In genomic region chr1:217630711-217631591, GRCh38 we compare ENCODE assay signal across 8 cellular contexts. TPM values are rescaled to one million over a fixed set of nuclear protein-coding genes. Genes with fewer than 3 reads are reported as not detected.
DNase-seq lines count a peak whose midpoint lies in the region; ATAC-seq and TF ChIP-seq lines count a peak whose summit lies in the region.

Gene GPATCH2 (minus strand): TSS chr1:217631090. CDS start chr1:217630971, 119 bp downstream.
Gene SPATA17 (plus strand): TSS chr1:217631344. CDS start chr1:217631379, 35 bp downstream.

- H3K4me1 ChIP-seq in ovary (ENCODE audit: insufficient read depth) (no peaks in the 10 kb centered on the region), thyroid gland (peaks cover 0 to 20% of the 10 kb centered on the region in 2 donors)

- no peaks in the 10 kb centered on the region for H3K27me3 ChIP-seq in ovary
- H3K27me3 ChIP-seq in thyroid gland = no peaks in the 10 kb centered on the region

- H3K36me3 ChIP-seq in ovary (no peaks in the 10 kb centered on the region), thyroid gland (no peaks in the 10 kb centered on the region)

- H3K4me1 Mint-ChIP-seq in activated naive CD8-positive, alpha-beta T cell (ENCODE audit: low read depth) = peaks cover 46% of the 10 kb centered on the region

- peaks cover 1% of the 10 kb centered on the region for H3K27me3 Mint-ChIP-seq in activated naive CD8-positive, alpha-beta T cell

- DNase-seq in GM12864 (ENCODE audit: low read depth) = peak; percentile 79
- DNase-seq in NCI-H1048 (lab: John Stamatoyannopoulos, UW) = peak; percentile 90
- peak; percentile 84 for DNase-seq in Right ventricle myocardium inferior (ENCODE audit: missing footprints)
- peak; percentile 68 to 82 (median 77) for DNase-seq in ovary
- peak; percentile 76 to 81 for DNase-seq in thyroid gland

- ATAC-seq in HG02588 (IDR thresholded peaks at IDR 0.05; ENCODE audit: unreplicated experiment) = peak; percentile 98
- ATAC-seq in SK-N-SH treated with all-trans-retinoic acid at 6 μM for 48 hours = peak; percentile 96
- peak; percentile 96 for ATAC-seq in Right ventricle myocardium inferior

- H3K9me3 Mint-ChIP-seq in activated naive CD8-positive, alpha-beta T cell (ENCODE audit: low read depth) = no peaks in the 10 kb centered on the region

- H3K27ac ChIP-seq in ovary = peak within 1 kb of the TSS; percentile 18 to 73
- peak within 1 kb of the TSS; percentile 63 to 90 (median 88) for H3K27ac ChIP-seq in thyroid gland

- no peaks in the 10 kb centered on the region for H3K36me3 Mint-ChIP-seq in activated naive CD8-positive, alpha-beta T cell

- TF ChIP-seq POLR2A in ovary (IDR thresholded peaks at IDR 0.05) (peak; percentile 33), thyroid gland (IDR thresholded peaks at IDR 0.05) (peak in 1 of 2 donors; percentile 54)

- H3K9me3 ChIP-seq in ovary (no peaks in the 10 kb centered on the region), thyroid gland (no peaks in the 10 kb centered on the region)

- 0 to 1% (median 1%) methylated on average over 42 of the region's 42 CpGs for WGBS in ovary, 3 donors
- WGBS in thyroid gland, 2 donors = 0 to 1% methylated on average over 37 to 42 of the region's 42 CpGs

- H3K4me3 ChIP-seq in GM12864 (ENCODE audit: low read depth, low read length) (peak within 1 kb of the TSS; percentile 89), ovary (peak within 1 kb of the TSS; percentile 92), thyroid gland (replicated peaks in 1 of 3) (peak within 1 kb of the TSS; percentile 12 to 83 (median 78))

- intact Hi-C loops in Right ventricle myocardium inferior (cut with DNase I) = no loop called here
- intact Hi-C loops in ovary (cut with DNase I) = no loop called here
- intact Hi-C loops in thyroid gland (cut with DNase I) = no loop called here

- TF ChIP-seq CTCF in GM12864 (IDR thresholded peaks at IDR 0.05; ENCODE audit: low read depth, low read length, missing control alignments) (peak; percentile 28), ovary (IDR thresholded peaks at IDR 0.05) (peak in 2 of 3 donors; percentile 40 to 60), thyroid gland (IDR thresholded peaks at IDR 0.05) (peak in 4 of 6 experiments; percentile 32 to 70 (median 51))

- H3K27ac Mint-ChIP-seq in activated naive CD8-positive, alpha-beta T cell = peak within 1 kb of the TSS; percentile 100

- no peak for TF ChIP-seq EP300 in ovary (IDR thresholded peaks at IDR 0.05)

- H3K4me3 Mint-ChIP-seq in activated naive CD8-positive, alpha-beta T cell = peak within 1 kb of the TSS; percentile 97

TF ChIP-seq in SK-N-SH treated with all-trans-retinoic acid at 6 μM for 48 hours, 23 proteins besides CTCF, POLR2A, EP300 and RAD21:
- TF ChIP-seq ZFP30 (CRISPR knock-in tag; IDR thresholded peaks at IDR 0.05) = no peak
- TF ChIP-seq SNAI2 (CRISPR knock-in tag; IDR thresholded peaks at IDR 0.05) = no peak
- no peak for TF ChIP-seq TCF4 (CRISPR knock-in tag; IDR thresholded peaks at IDR 0.05; ENCODE audit: borderline replicate concordance)
- TF ChIP-seq CSDC2 (CRISPR knock-in tag; IDR thresholded peaks at IDR 0.05) = no peak
- TF ChIP-seq RARB (CRISPR knock-in tag; IDR thresholded peaks at IDR 0.05) = 0 out of 2 replicates have a peak, but pooled peaks have one; percentile 41
- TF ChIP-seq BACH2 (CRISPR knock-in tag; IDR thresholded peaks at IDR 0.05; ENCODE audit: borderline replicate concordance) = no peak
- peak; percentile 23; the same call in 1 of the 2 replicates for TF ChIP-seq POU6F1 (CRISPR knock-in tag; IDR thresholded peaks at IDR 0.05; ENCODE audit: borderline replicate concordance, low read depth)

RNA-seq across cellular contexts. Expression of gene GPATCH2, which starts in this region (rescaled TPM):
- total RNA-seq in Right ventricle myocardium inferior (6.0 TPM), ovary (10 to 100 TPM in 5 of 7 donors, 1 to 10 TPM in 2; 8.8 to 16.5 (median 11.2) TPM), thyroid gland (10 to 100 TPM; 21.4 to 47.9 (median 34.0) TPM)
- polyA plus RNA-seq in ovary = 1 to 10 TPM; 3.7 to 6.2 TPM

RNA-seq across cellular contexts. Expression of gene SPATA17, which starts in this region (rescaled TPM):
- total RNA-seq in Right ventricle myocardium inferior = 1.1 TPM
- total RNA-seq in ovary = 1 to 10 TPM in 4 of 7 donors, under 1 TPM in 3; 0.28 to 8.5 (median 1.2) TPM
- polyA plus RNA-seq in ovary = under 1 TPM; 0.16 to 0.75 TPM
- total RNA-seq in thyroid gland = 1 to 10 TPM; 1.2 to 5.8 (median 3.2) TPM

Comparison
In these comparisons a context has a peak if more than half of its experiments do, and no peak if none do; other contexts are left out.
1. Peak in every context shown above with its lines: DNase-seq, ATAC-seq, H3K4me3 ChIP-seq and H3K27ac ChIP-seq.